21 cellular contexts compared by ENCODE assay signal in genomic region chr1:211511947-211512346, GRCh38. TPM values are rescaled to one million over a fixed set of nuclear protein-coding genes. Genes with fewer than 3 reads are reported as not detected.
DNase-seq lines count a peak whose midpoint lies in the region; ATAC-seq and TF ChIP-seq lines count a peak whose summit lies in the region.
"Had no signal": no experiment of that assay in that cellular context is flagged by ENCODE, and none has a peak within 500 bp of the region (broad histone marks: within the 10 kb centered on the region; RNA-seq: fewer than 3 reads in every experiment).

No MANE protein-coding gene starts in this region.

- intact Hi-C loops in left ventricle myocardium inferior (cut with micrococcal nuclease): loop anchor here (10.0 kb wide), 1 partner anchor 143 kb away; no protein-coding TSS in a partner anchor

- DNase-seq in A172 (ENCODE audit: low spot score) (peak; percentile 36), M059J (ENCODE audit: low read depth) (peak; percentile 68), cardiac fibroblast (ENCODE audit: low read depth in 2 of 2) (peak; percentile 7 to 66), kidney glomerular epithelial cell (lab: John Stamatoyannopoulos, UW) (peak; percentile 36), upper lobe of left lung (no peak), NCI-H1694 (lab: John Stamatoyannopoulos, UW) (no peak), left ventricle myocardium inferior (no peak)
- DNase-seq: activated CD4-positive, alpha-beta T cell treated with anti-CD3 and anti-CD28 coated beads, Interleukin-2, amount 10 ng/mL, durations not matched to agents 24 days and 14 days; Caco-2; central memory CD4-positive, alpha-beta T cell; esophagus squamous epithelium; head of caudate nucleus; NCI-H1417; NCI-H2227 treated with DMSO at 0.1 percent for 48 hours; OCI-M1; spleen; stimulated activated CD4-positive, alpha-beta T cell treated with anti-CD3 and anti-CD28 coated beads, Interleukin-4, amount 100 ng/mL, for 4 hours had no signal

- no peak overlapping the region for H3K4me3 ChIP-seq in cardiac fibroblast (replicated peaks in 1 of 2; ENCODE audit: low read depth in 2 of 2, low read length in 2 of 2)
- H3K4me3 ChIP-seq in upper lobe of left lung: no peak overlapping the region
- H3K4me3 ChIP-seq in left ventricle myocardium inferior: no peak overlapping the region
- H3K4me3 ChIP-seq: esophagus squamous epithelium, spleen, vagina had no signal

- TF ChIP-seq POLR2A in upper lobe of left lung (IDR thresholded peaks at IDR 0.05): no peak

- ATAC-seq in upper lobe of left lung (ENCODE audit: low FRiP score in 2 of 2): no peak
- no peak for ATAC-seq in GM21737 (IDR thresholded peaks at IDR 0.05; ENCODE audit: unreplicated experiment)

- TF ChIP-seq CTCF in cardiac fibroblast (IDR thresholded peaks at IDR 0.05; ENCODE audit: low read depth, low read length) (no peak), upper lobe of left lung (IDR thresholded peaks at IDR 0.05) (no peak), left ventricle myocardium inferior (IDR thresholded peaks at IDR 0.05; ENCODE audit: borderline replicate concordance) (no peak)

- H3K4me1 ChIP-seq in upper lobe of left lung (peaks cover 13 to 19% (median 16%) of the 10 kb centered on the region in 4 donors), left ventricle myocardium inferior (peaks cover 13% of the 10 kb centered on the region)

- no peaks in the 10 kb centered on the region for H3K27me3 ChIP-seq in upper lobe of left lung
- H3K27me3 ChIP-seq in left ventricle myocardium inferior (ENCODE audit: low read depth): no peaks in the 10 kb centered on the region
- H3K27me3 ChIP-seq: esophagus squamous epithelium, vagina had no signal

- H3K27ac ChIP-seq in upper lobe of left lung (no peak overlapping the region), left ventricle myocardium inferior (replicated peaks) (no peak overlapping the region)
- H3K27ac ChIP-seq: esophagus squamous epithelium, spleen, vagina had no signal

- WGBS in upper lobe of left lung, 2 donors: 51 to 74% methylated on average over 4 of the region's 4 CpGs

- H3K36me3 ChIP-seq in upper lobe of left lung (no peaks in the 10 kb centered on the region), left ventricle myocardium inferior (no peaks in the 10 kb centered on the region)
- H3K36me3 ChIP-seq: esophagus squamous epithelium, spleen, vagina had no signal

- H3K9me3 ChIP-seq in upper lobe of left lung: no peaks in the 10 kb centered on the region
- H3K9me3 ChIP-seq in left ventricle myocardium inferior (replicated peaks): no peaks in the 10 kb centered on the region
- H3K9me3 ChIP-seq: Caco-2, esophagus squamous epithelium, spleen, vagina had no signal

- TF ChIP-seq EP300 in upper lobe of left lung (IDR thresholded peaks at IDR 0.05): no peak

RNA-seq across cellular contexts. Expression of gene RD3, which starts 20.0 kb away (rescaled TPM):
- not detected in 2 replicates for total RNA-seq in A172 (2014; rRNA removed; shearing (Covaris generic))
- total RNA-seq in M059J (2014; rRNA removed; shearing (Covaris generic)): 0.17 TPM in 1 of 2 replicates, not detected in the other
- total RNA-seq in upper lobe of left lung (under 1 TPM in 4 of 6 donors, not detected in 2; 0.14 to 0.37 (median 0.17) TPM), left ventricle myocardium inferior (not detected)
- total RNA-seq: activated CD4-positive, alpha-beta T cell treated with anti-CD3 and anti-CD28 coated beads, Interleukin-2, amount 10 ng/mL, durations not matched to agents 24 days and 14 days; activated T-helper 2 cell treated with anti-CD3 and anti-CD28 coated beads, Interferon-gamma antibody, Interleukin-2, Interleukin-4, amounts not matched to agents 10 μg/mL and 5 μg/mL and 100 μg/mL, durations not matched to agents 14 hours and 24 hours and 36 hours; Caco-2; spleen; T-helper 1 cell treated with Interleukin-12 subunit alpha and Interleukin-12 subunit beta and Interleukin-4 antibody, amounts not matched to agents 30 ng/mL and 1 ng/mL, for 36 hours had no signal

Comparison
In these comparisons a context has a peak if more than half of its experiments do, and no peak if none do; other contexts are left out.
1. DNase-seq: peak in A172 (single experiment), M059J (single experiment), cardiac fibroblast (2 of 2) and kidney glomerular epithelial cell (single experiment); none in upper lobe of left lung (0 of 2), NCI-H1694 (single experiment) and left ventricle myocardium inferior (single experiment).